13 cellular contexts compared by ENCODE assay signal in the genomic region with DNA sequence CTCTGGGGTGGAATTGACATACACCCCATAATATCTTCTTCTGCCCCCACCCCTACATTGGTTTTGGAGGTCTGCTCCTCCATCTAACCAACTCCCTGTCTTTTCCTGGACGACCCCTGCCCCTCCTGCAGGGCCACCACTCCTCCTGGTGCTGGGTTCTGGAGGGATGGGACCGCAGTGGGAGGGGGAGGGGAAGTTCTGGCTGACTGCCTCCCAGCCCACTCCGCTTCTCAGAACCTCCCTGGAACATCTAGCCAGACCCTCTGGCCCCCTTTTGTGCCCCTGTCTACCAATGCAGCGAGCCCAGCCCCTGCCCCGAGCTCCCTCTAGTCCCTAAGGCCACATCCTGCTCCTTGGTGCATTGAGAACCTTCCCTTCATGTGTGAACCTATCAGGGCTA. TPM values are rescaled to one million over a fixed set of nuclear protein-coding genes. Genes with fewer than 3 reads are reported as not detected.
DNase-seq lines count a peak whose midpoint lies in the region; ATAC-seq and TF ChIP-seq lines count a peak whose summit lies in the region.
"Had no signal": no experiment of that assay in that cellular context is flagged by ENCODE, and none has a peak within 500 bp of the region (broad histone marks: within the 10 kb centered on the region; RNA-seq: fewer than 3 reads in every experiment).

No MANE protein-coding gene starts in this region.

- in situ Hi-C loops in brain microvascular endothelial cell (cut with HindIII; ENCODE audit: low pct_ligation_motif_present, low sequenced_read_pairs): no loop called here

- no peaks in the 10 kb centered on the region for H3K9me3 ChIP-seq in mesodermal cell (ENCODE audit: control insufficient read depth, low read length)

- H3K27ac ChIP-seq in brain microvascular endothelial cell: no peak overlapping the region
- peak overlapping the region; percentile 79 for H3K27ac ChIP-seq in mesodermal cell (ENCODE audit: low read depth, low read length, severe bottlenecking)
- peak overlapping the region; percentile 93 for H3K27ac ChIP-seq in temporal lobe (ENCODE audit: low read depth, low read length)

- H3K27ac Mint-ChIP-seq in activated naive CD8-positive, alpha-beta T cell: no peak overlapping the region
- no peak overlapping the region for H3K27ac Mint-ChIP-seq in activated naive CD8-positive, alpha-beta T cell treated with anti-CD3 and anti-CD28 coated beads for 36 hours

- H3K4me3 Mint-ChIP-seq in activated naive CD8-positive, alpha-beta T cell: peak overlapping the region; percentile 75
- H3K4me3 Mint-ChIP-seq in activated naive CD8-positive, alpha-beta T cell treated with anti-CD3 and anti-CD28 coated beads for 36 hours: no peak overlapping the region

- H3K27me3 ChIP-seq in brain microvascular endothelial cell (replicated peaks): no peaks in the 10 kb centered on the region

- no peak for TF ChIP-seq CTCF in brain microvascular endothelial cell (IDR thresholded peaks at IDR 0.05; ENCODE audit: low read depth, low read length, missing control alignments)

- H3K4me1 Mint-ChIP-seq in activated naive CD8-positive, alpha-beta T cell (ENCODE audit: low read depth): peaks cover 21% of the 10 kb centered on the region
- H3K4me1 Mint-ChIP-seq in activated naive CD8-positive, alpha-beta T cell treated with anti-CD3 and anti-CD28 coated beads for 36 hours: peaks cover 14% of the 10 kb centered on the region

- H3K4me1 ChIP-seq in mesodermal cell (ENCODE audit: control insufficient read depth, insufficient read depth, low read length, poor library complexity, severe bottlenecking): peaks cover 68% of the 10 kb centered on the region

- no peak for DNase-seq in activated naive CD8-positive, alpha-beta T cell treated with anti-CD3 and anti-CD28 coated beads for 36 hours
- no peak for DNase-seq in brain microvascular endothelial cell
- no peak for DNase-seq in SK-N-DZ (ENCODE audit: low spot score)
- DNase-seq in NCI-H226: no peak
- DNase-seq: activated CD4-positive, CD25-positive, alpha-beta regulatory T cell; DND-41; foreskin fibroblast; NCI-H1417 treated with DMSO at 0.1 percent for 48 hours; NCI-H526 treated with DMSO at 0.1 percent for 48 hours had no signal

- no peaks in the 10 kb centered on the region for H3K36me3 Mint-ChIP-seq in activated naive CD8-positive, alpha-beta T cell
- H3K36me3 Mint-ChIP-seq in activated naive CD8-positive, alpha-beta T cell treated with anti-CD3 and anti-CD28 coated beads for 36 hours: no peaks in the 10 kb centered on the region

- H3K27me3 Mint-ChIP-seq in activated naive CD8-positive, alpha-beta T cell: peaks cover 14% of the 10 kb centered on the region
- H3K27me3 Mint-ChIP-seq in activated naive CD8-positive, alpha-beta T cell treated with anti-CD3 and anti-CD28 coated beads for 36 hours: peaks cover 31% of the 10 kb centered on the region

- no peaks in the 10 kb centered on the region for H3K9me3 Mint-ChIP-seq in activated naive CD8-positive, alpha-beta T cell (ENCODE audit: low read depth)
- H3K9me3 Mint-ChIP-seq in activated naive CD8-positive, alpha-beta T cell treated with anti-CD3 and anti-CD28 coated beads for 36 hours: no peaks in the 10 kb centered on the region

- 100% methylated on average over 2 of the region's 5 CpGs; no CpG with 5 or more reads in 1 of the 2 experiments for WGBS in mesodermal cell (ENCODE audit: insufficient coverage in 2 of 2), 2 experiments

- H3K36me3 ChIP-seq in brain microvascular endothelial cell (replicated peaks) (no peaks in the 10 kb centered on the region), mesodermal cell (ENCODE audit: control insufficient read depth, insufficient read depth, low read length) (peaks cover 7% of the 10 kb centered on the region)

- ATAC-seq in HG03442 (IDR thresholded peaks at IDR 0.05; ENCODE audit: unreplicated experiment): no peak

- H3K4me3 ChIP-seq in brain microvascular endothelial cell (ENCODE audit: low read depth, low read length): peak overlapping the region; percentile 67
- peak overlapping the region; percentile 68 for H3K4me3 ChIP-seq in mesodermal cell (ENCODE audit: extremely low read depth, insufficient read depth, low read length, poor library complexity, severe bottlenecking)

RNA-seq across cellular contexts. Expression of a gene that starts 1.2 kb away (rescaled TPM):
- total RNA-seq in activated naive CD8-positive, alpha-beta T cell treated with anti-CD3 and anti-CD28 coated beads for 36 hours: under 1 TPM; 0.68 to 0.70 TPM
- 69.9 TPM for polyA plus RNA-seq in mesodermal cell (2013, experiment 1 of 2)
- 71.1 TPM for polyA plus RNA-seq in mesodermal cell (2013, experiment 2 of 2)
- total RNA-seq in temporal lobe: 1.2 TPM
- polyA plus RNA-seq in SK-N-DZ (2014; cell fraction: cytosol; rRNA removed): 15.1 and 15.2 TPM in 2 replicates
- 68.5 and 88.2 TPM in 2 replicates for polyA plus RNA-seq in SK-N-DZ (2014; cell fraction: nucleus; rRNA removed)

RNA-seq across cellular contexts. Expression of a gene that starts 38.7 kb away (rescaled TPM):
- total RNA-seq in activated naive CD8-positive, alpha-beta T cell treated with anti-CD3 and anti-CD28 coated beads for 36 hours: 100 to 1,000 TPM; 143 TPM
- polyA plus RNA-seq in mesodermal cell (2013, experiment 1 of 2): 270 TPM
- polyA plus RNA-seq in mesodermal cell (2013, experiment 2 of 2): 257 TPM
- 17.2 TPM for total RNA-seq in temporal lobe
- 147 and 242 TPM in 2 replicates for polyA plus RNA-seq in SK-N-DZ (2014; cell fraction: cytosol; rRNA removed)
- polyA plus RNA-seq in SK-N-DZ (2014; cell fraction: nucleus; rRNA removed): 86.1 and 95.3 TPM in 2 replicates

RNA-seq across cellular contexts. Expression of a gene that starts 39.0 kb away (rescaled TPM):
- total RNA-seq in activated naive CD8-positive, alpha-beta T cell treated with anti-CD3 and anti-CD28 coated beads for 36 hours: 100 to 1,000 TPM; 135 to 140 TPM
- polyA plus RNA-seq in mesodermal cell (2013, experiment 1 of 2): 34.0 TPM
- polyA plus RNA-seq in mesodermal cell (2013, experiment 2 of 2): 29.7 TPM
- total RNA-seq in temporal lobe: 10.6 TPM
- polyA plus RNA-seq in SK-N-DZ (2014; cell fraction: cytosol; rRNA removed): 184 and 207 TPM in 2 replicates
- 56.1 and 83.9 TPM in 2 replicates for polyA plus RNA-seq in SK-N-DZ (2014; cell fraction: nucleus; rRNA removed)

Comparison
In these comparisons a context has a peak if more than half of its experiments do, and no peak if none do; other contexts are left out.
1. RNA of a gene that starts 39.0 kb away (total RNA-seq): 135 to 140 TPM in activated naive CD8-positive, alpha-beta T cell treated with anti-CD3 and anti-CD28 coated beads for 36 hours; 10.6 TPM in temporal lobe (single experiment); every median in the first group is over 10 times any median in the second.